25 cellular contexts compared by ENCODE assay signal in genomic region chr17:8141741-8142140, GRCh38. TPM values are rescaled to one million over a fixed set of nuclear protein-coding genes. Genes with fewer than 3 reads are reported as not detected.
DNase-seq lines count a peak whose midpoint lies in the region; ATAC-seq and TF ChIP-seq lines count a peak whose summit lies in the region.
"Had no signal": no experiment of that assay in that cellular context is flagged by ENCODE, and none has a peak within 500 bp of the region (broad histone marks: within the 10 kb centered on the region; RNA-seq: fewer than 3 reads in every experiment).

No MANE protein-coding gene starts in this region.

- intact Hi-C loops in left cardiac atrium (cut with DNase I) = no loop called here

- H3K9me3 ChIP-seq in right atrium auricular region (no peaks in the 10 kb centered on the region), osteoblast (ENCODE audit: low read depth, low read length) (no peaks in the 10 kb centered on the region)
- H3K9me3 ChIP-seq: HAP-1, mucosa of descending colon, SJSA1 had no signal

- H3K27ac Mint-ChIP-seq in GM23338 = no peak overlapping the region
- H3K27ac Mint-ChIP-seq: activated CD4-positive, alpha-beta T cell treated with anti-CD3 and anti-CD28 coated beads for 36 hours had no signal

- no peak overlapping the region for H3K4me3 Mint-ChIP-seq in GM23338
- H3K4me3 Mint-ChIP-seq: activated CD4-positive, alpha-beta T cell treated with anti-CD3 and anti-CD28 coated beads for 36 hours; brain had no signal

- no peaks in the 10 kb centered on the region for H3K9me2 ChIP-seq in GM23338 (ENCODE audit: insufficient read depth)

- H3K4me2 ChIP-seq in osteoblast (ENCODE audit: insufficient read depth, low read length) (no peak overlapping the region), GM23338 (no peak overlapping the region)

- no peak for DNase-seq in right atrium auricular region (ENCODE audit: low spot score)
- DNase-seq in left cardiac atrium = no peak
- DNase-seq in coronary artery (ENCODE audit: low spot score) = no peak
- peak; percentile 45 for DNase-seq in osteoblast (ENCODE audit: insufficient read length, low spot score, missing footprints)
- DNase-seq in iPS-NIHi11 (ENCODE audit: low spot score) = no peak
- no peak for DNase-seq in GM23338 (ENCODE audit: low spot score)
- DNase-seq: activated CD4-positive, alpha-beta T cell treated with anti-CD3 and anti-CD28 coated beads for 36 hours; activated T-cell treated with anti-CD3 and anti-CD28 coated beads, Interleukin-2, amount 50 U/mL, for 48 hours; effector CD8-positive, alpha-beta T cell; foreskin melanocyte; Kasumi-1; NCI-H187; NCI-H2171 treated with DMSO at 0.1 percent for 48 hours; NCI-H524; T-helper 1 cell had no signal

- H3K36me3 ChIP-seq in right atrium auricular region (peaks cover 75% of the 10 kb centered on the region), osteoblast (ENCODE audit: insufficient read depth, low read length) (peaks cover 59% of the 10 kb centered on the region), GM23338 (ENCODE audit: insufficient read depth) (peaks cover 7% of the 10 kb centered on the region; the same call in 1 of the 2 replicates)

- peaks cover 33% of the 10 kb centered on the region for H3K36me3 Mint-ChIP-seq in GM23338 (ENCODE audit: low read depth)

- peaks cover 4% of the 10 kb centered on the region; the same call in 1 of the 3 replicates for H3K9me3 Mint-ChIP-seq in GM23338
- H3K9me3 Mint-ChIP-seq: brain had no signal

- peaks cover 24% of the 10 kb centered on the region for H3F3A ChIP-seq in GM23338 (replicated peaks; ENCODE audit: low read depth)

- H3K4me1 ChIP-seq in right atrium auricular region (peaks cover 0 to 48% of the 10 kb centered on the region in 2 donors), osteoblast (ENCODE audit: insufficient read depth, low read length) (peaks cover 14% of the 10 kb centered on the region), GM23338 (ENCODE audit: insufficient read depth) (peaks cover 7% of the 10 kb centered on the region; the same call in 1 of the 2 replicates)

- H3K79me2 ChIP-seq in osteoblast (ENCODE audit: insufficient read depth, low read length) (no peaks in the 10 kb centered on the region), GM23338 (replicated peaks; ENCODE audit: insufficient read depth) (no peaks in the 10 kb centered on the region)

- H3K4me3 ChIP-seq in right atrium auricular region = no peak overlapping the region
- no peak overlapping the region for H3K4me3 ChIP-seq in coronary artery
- no peak overlapping the region for H3K4me3 ChIP-seq in osteoblast (ENCODE audit: insufficient read depth, low read length)
- no peak overlapping the region for H3K4me3 ChIP-seq in GM23338
- H3K4me3 ChIP-seq: HAP-1, mucosa of descending colon, SJSA1 had no signal

- ATAC-seq in left cardiac atrium = no peak
- ATAC-seq in GM23338 = no peak
- ATAC-seq in GM21576 (IDR thresholded peaks at IDR 0.05; ENCODE audit: unreplicated experiment) = no peak
- ATAC-seq: activated CD4-positive, alpha-beta T cell treated with anti-CD3 and anti-CD28 coated beads for 36 hours; HepG2; mucosa of descending colon had no signal

- TF ChIP-seq CTCF in right atrium auricular region (IDR thresholded peaks at IDR 0.05) (no peak), coronary artery (IDR thresholded peaks at IDR 0.05) (no peak), osteoblast (IDR thresholded peaks at IDR 0.05; ENCODE audit: extremely low read depth, low read depth, low read length) (no peak), GM23338 (conservative IDR thresholded peaks at IDR 0.05; ENCODE audit: low read depth in 2 of 2) (no peak)

- H2AFZ ChIP-seq in osteoblast (ENCODE audit: low read length) (no peak overlapping the region), GM23338 (no peak overlapping the region)

- H3K27ac ChIP-seq in right atrium auricular region = peak overlapping the region; percentile 22 to 41
- H3K27ac ChIP-seq in coronary artery = peak overlapping the region; percentile 41 to 96
- H3K27ac ChIP-seq in osteoblast (ENCODE audit: low read depth, low read length) = no peak overlapping the region
- no peak overlapping the region for H3K27ac ChIP-seq in GM23338 (ENCODE audit: low read depth)
- H3K27ac ChIP-seq: C4-2B, SJSA1 had no signal

- peaks cover under 1% of the 10 kb centered on the region; the same call in 1 of the 3 replicates for H3K4me1 Mint-ChIP-seq in GM23338
- H3K4me1 Mint-ChIP-seq: activated CD4-positive, alpha-beta T cell treated with anti-CD3 and anti-CD28 coated beads for 36 hours had no signal

- peaks cover 13% of the 10 kb centered on the region for H4K20me1 ChIP-seq in osteoblast (ENCODE audit: insufficient read depth, low read length)
- no peaks in the 10 kb centered on the region for H4K20me1 ChIP-seq in GM23338 (replicated peaks; ENCODE audit: insufficient read depth)

- H3K27me3 ChIP-seq in right atrium auricular region (no peaks in the 10 kb centered on the region), osteoblast (ENCODE audit: insufficient read depth, low read length) (no peaks in the 10 kb centered on the region), GM23338 (ENCODE audit: insufficient read depth) (peaks cover 14% of the 10 kb centered on the region)
- H3K27me3 ChIP-seq: SJSA1 had no signal

- H3K27me3 Mint-ChIP-seq in GM23338 (ENCODE audit: insufficient read depth, low read depth, poor library complexity) = peaks cover 6% of the 10 kb centered on the region
- H3K27me3 Mint-ChIP-seq: activated CD4-positive, alpha-beta T cell treated with anti-CD3 and anti-CD28 coated beads for 36 hours; brain had no signal

TF ChIP-seq in GM23338, 12 proteins besides CTCF, POLR2A, EP300 and RAD21:
- TF ChIP-seq JUNB (IDR thresholded peaks at IDR 0.05; ENCODE audit: unreplicated experiment) = no peak

RNA-seq across cellular contexts. Expression of gene PER1, which starts 10.5 kb away (rescaled TPM):
- total RNA-seq in right atrium auricular region (10 to 100 TPM; 59.4 to 75.0 TPM), left cardiac atrium (100 to 1,000 TPM; 125 to 134 TPM), osteoblast (11.2 and 16.6 TPM in 2 replicates)
- total RNA-seq in GM23338 (2014; rRNA removed; shearing (Covaris generic)) = 36.1 and 40.5 TPM in 2 replicates
- polyA plus RNA-seq in GM23338 (2016; fragmentation: Nextera tagmentation; extraction: Ambion mirVana) = 12.2 and 12.4 TPM in 2 replicates

RNA-seq across cellular contexts. Expression of gene HES7, which starts 17.8 kb away (rescaled TPM):
- total RNA-seq in right atrium auricular region (not detected), left cardiac atrium (under 1 TPM; 0.38 to 0.47 TPM), osteoblast (not detected in 2 replicates)
- 0.14 TPM in 1 of 2 replicates, not detected in the other for total RNA-seq in GM23338 (2014; rRNA removed; shearing (Covaris generic))
- polyA plus RNA-seq in GM23338 (2016; fragmentation: Nextera tagmentation; extraction: Ambion mirVana) = 0.24 TPM in 1 of 2 replicates, not detected in the other
- total RNA-seq: HepG2, lower leg skin, SJSA1, urinary bladder had no signal
- polyA plus RNA-seq: HepG2 had no signal

RNA-seq across cellular contexts. Expression of gene VAMP2, which starts 21.0 kb away (rescaled TPM):
- 10 to 100 TPM; 27.4 to 39.7 TPM for total RNA-seq in right atrium auricular region
- total RNA-seq in left cardiac atrium = 10 to 100 TPM; 59.1 to 72.3 TPM
- total RNA-seq in osteoblast = 5.3 and 5.4 TPM in 2 replicates
- total RNA-seq in GM23338 (2014; rRNA removed; shearing (Covaris generic)) = 6.9 and 9.8 TPM in 2 replicates
- polyA plus RNA-seq in GM23338 (2016; fragmentation: Nextera tagmentation; extraction: Ambion mirVana) = 25.4 and 32.3 TPM in 2 replicates

RNA-seq across cellular contexts. Expression of gene ALOXE3, which starts 23.4 kb away (rescaled TPM):
- under 1 TPM in 1 of 2 donors, not detected in 1; 0.20 TPM for total RNA-seq in right atrium auricular region
- not detected for total RNA-seq in left cardiac atrium
- not detected in 2 replicates for total RNA-seq in osteoblast
- 0.10 and 1.6 TPM in 2 replicates for total RNA-seq in GM23338 (2014; rRNA removed; shearing (Covaris generic))
- polyA plus RNA-seq in GM23338 (2016; fragmentation: Nextera tagmentation; extraction: Ambion mirVana) = 0.27 TPM in 1 of 2 replicates, not detected in the other
- total RNA-seq: HepG2, mucosa of descending colon, pulmonary artery endothelial cell, SJSA1, urinary bladder had no signal
- polyA plus RNA-seq: urinary bladder had no signal

RNA-seq across cellular contexts. Expression of gene TMEM107, which starts 34.4 kb away (rescaled TPM):
- total RNA-seq in right atrium auricular region (10 to 100 TPM in 1 of 2 donors, 1 to 10 TPM in 1; 7.3 to 11.0 TPM), left cardiac atrium (1 to 10 TPM; 6.8 to 8.0 TPM), osteoblast (8.3 and 8.8 TPM in 2 replicates)
- total RNA-seq in GM23338 (2014; rRNA removed; shearing (Covaris generic)) = 11.0 and 20.4 TPM in 2 replicates
- 10.8 and 16.3 TPM in 2 replicates for polyA plus RNA-seq in GM23338 (2016; fragmentation: Nextera tagmentation; extraction: Ambion mirVana)

Comparison
In these comparisons a context has a peak if more than half of its experiments do, and no peak if none do; other contexts are left out.
1. H3K27ac ChIP-seq: peak in right atrium auricular region (2 of 2) and coronary artery (2 of 2); none in osteoblast (single experiment) and GM23338 (single experiment).